Comparison of ENCODE assay signal across 10 cellular contexts in the genomic region with DNA sequence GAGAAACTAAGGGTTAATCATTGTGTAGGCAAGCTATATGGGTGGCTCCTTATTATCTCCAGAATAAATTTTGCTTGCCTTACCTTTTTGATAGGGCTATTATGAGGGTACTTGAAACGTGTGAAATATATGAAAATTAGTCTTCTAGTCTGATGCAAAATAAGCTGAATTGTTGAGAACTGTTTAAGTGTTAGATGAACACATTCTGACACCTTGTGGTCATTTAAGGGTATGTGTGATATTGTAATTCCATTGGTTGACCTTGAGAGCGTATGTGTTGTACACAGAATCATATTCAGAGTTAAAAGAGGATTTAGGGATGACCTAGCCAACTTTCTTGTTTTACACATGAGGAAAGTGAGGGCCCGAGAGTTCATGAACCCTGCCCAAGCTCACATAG. TPM values are rescaled to one million over a fixed set of nuclear protein-coding genes. Genes with fewer than 3 reads are reported as not detected.
DNase-seq lines count a peak whose midpoint lies in the region; ATAC-seq and TF ChIP-seq lines count a peak whose summit lies in the region.
"Had no signal": no experiment of that assay in that cellular context is flagged by ENCODE, and none has a peak within 500 bp of the region (broad histone marks: within the 10 kb centered on the region; RNA-seq: fewer than 3 reads in every experiment).

No MANE protein-coding gene starts in this region.

- intact Hi-C loops in left ventricle myocardium inferior (cut with micrococcal nuclease): no loop called here

- no peak overlapping the region for H3K4me3 ChIP-seq in left ventricle myocardium inferior
- H3K4me3 ChIP-seq in right atrium auricular region: no peak overlapping the region
- H3K4me3 ChIP-seq in fibroblast of the aortic adventitia (ENCODE audit: low read depth, low read length): no peak overlapping the region
- H3K4me3 ChIP-seq: thoracic aorta had no signal

- no peaks in the 10 kb centered on the region for H3K4me1 ChIP-seq in left ventricle myocardium inferior
- no peaks in the 10 kb centered on the region for H3K4me1 ChIP-seq in right atrium auricular region

- H3K9me3 ChIP-seq in left ventricle myocardium inferior (replicated peaks) (no peaks in the 10 kb centered on the region), right atrium auricular region (no peaks in the 10 kb centered on the region)
- H3K9me3 ChIP-seq: thoracic aorta had no signal

- ATAC-seq in GM18873 (IDR thresholded peaks at IDR 0.05; ENCODE audit: low FRiP score, unreplicated experiment) (no peak), HG03354 (IDR thresholded peaks at IDR 0.05; ENCODE audit: poor library complexity, severe bottlenecking, unreplicated experiment) (no peak)

- H3K36me3 ChIP-seq in left ventricle myocardium inferior (no peaks in the 10 kb centered on the region), right atrium auricular region (no peaks in the 10 kb centered on the region)
- H3K36me3 ChIP-seq: thoracic aorta had no signal

- peak; percentile 43 for TF ChIP-seq CTCF in left ventricle myocardium inferior (IDR thresholded peaks at IDR 0.05; ENCODE audit: borderline replicate concordance)
- peak in 1 of 2 donors; percentile 49 for TF ChIP-seq CTCF in right atrium auricular region (IDR thresholded peaks at IDR 0.05)
- TF ChIP-seq CTCF in fibroblast of the aortic adventitia (IDR thresholded peaks at IDR 0.05; ENCODE audit: insufficient read depth, low read length): peak; percentile 26

- H3K27me3 ChIP-seq in left ventricle myocardium inferior (ENCODE audit: low read depth) (no peaks in the 10 kb centered on the region), right atrium auricular region (no peaks in the 10 kb centered on the region)

- DNase-seq in left ventricle myocardium inferior (no peak), right atrium auricular region (ENCODE audit: low spot score) (no peak), OCI-M1 (lab: John Stamatoyannopoulos, UW) (peak; percentile 13), fibroblast of the aortic adventitia (ENCODE audit: low read depth) (peak; percentile 40), COR-L47 (lab: John Stamatoyannopoulos, UW) (no peak), GOT3 (lab: John Stamatoyannopoulos, UW) (no peak)
- DNase-seq: amniotic stem cell had no signal

- H3K27ac ChIP-seq in left ventricle myocardium inferior (replicated peaks) (no peak overlapping the region), right atrium auricular region (no peak overlapping the region)
- H3K27ac ChIP-seq: thoracic aorta had no signal

RNA-seq across cellular contexts. Expression of gene LINC00632, which starts 44.6 kb away (rescaled TPM):
- 123 TPM for total RNA-seq in left ventricle myocardium inferior
- 10 to 100 TPM; 34.1 to 91.0 TPM for total RNA-seq in right atrium auricular region
- 10.9 and 17.1 TPM in 2 replicates for total RNA-seq in fibroblast of the aortic adventitia (ENCODE audit: low replicate concordance)

Comparison
In these comparisons a context has a peak if more than half of its experiments do, and no peak if none do; other contexts are left out.
1. DNase-seq: peak in OCI-M1 (single experiment) and fibroblast of the aortic adventitia (single experiment); none in left ventricle myocardium inferior (single experiment), right atrium auricular region (single experiment), COR-L47 (single experiment) and GOT3 (single experiment).